ENCODE assay signal across 8 cellular contexts in the genomic region with DNA sequence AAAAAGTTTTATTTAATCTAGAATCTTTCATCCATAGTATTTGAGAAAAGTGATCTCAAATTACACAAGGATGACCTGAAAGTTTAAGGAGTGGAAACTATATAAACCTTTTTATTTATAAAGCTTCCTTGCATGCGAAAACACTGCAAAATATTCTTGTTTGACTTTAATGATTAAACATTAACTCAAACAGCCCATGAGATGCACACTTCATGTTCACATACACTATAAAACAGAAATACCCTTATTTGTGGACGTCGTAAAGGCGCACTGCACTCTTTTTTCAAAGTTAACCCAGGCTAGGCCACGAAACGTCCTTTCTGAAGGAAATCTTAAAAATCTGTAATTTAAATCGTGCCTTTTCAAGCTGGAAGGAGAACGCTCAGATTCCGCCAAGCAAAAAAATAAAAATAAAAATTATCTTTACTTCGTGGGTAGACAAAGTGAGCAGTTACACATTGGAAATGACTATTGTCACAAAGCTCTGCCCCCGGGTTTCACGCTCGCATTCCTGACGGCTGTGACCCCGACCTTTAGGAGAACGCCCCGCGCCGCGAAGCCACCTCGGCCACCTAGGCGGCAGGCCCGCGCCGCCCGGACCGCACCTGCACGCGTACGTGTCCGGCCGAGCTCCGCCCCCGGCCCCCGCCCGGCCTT. TPM values are rescaled to one million over a fixed set of nuclear protein-coding genes. Genes with fewer than 3 reads are reported as not detected.
DNase-seq lines count a peak whose midpoint lies in the region; ATAC-seq and TF ChIP-seq lines count a peak whose summit lies in the region.

No MANE protein-coding gene starts in this region.

- peak overlapping the region; percentile 63 to 93 (median 82) for H3K4me2 ChIP-seq in BLaER1 treated with 17β-estradiol and CSF1 and Interleukin-3, amounts not matched to agents 10 nM and 100 nM
- peak overlapping the region; percentile 38 for H3K4me2 ChIP-seq in mesenchymal stem cell (ENCODE audit: low read length, poor library complexity, severe bottlenecking)

- H2BK5ac ChIP-seq in mesenchymal stem cell (ENCODE audit: low read depth, low read length, poor library complexity, severe bottlenecking) = peak overlapping the region; percentile 82

- H4K91ac ChIP-seq in mesenchymal stem cell (ENCODE audit: low read length) = peak overlapping the region; percentile 89

- H3K36me3 ChIP-seq in BLaER1 treated with 17β-estradiol and CSF1 and Interleukin-3, amounts not matched to agents 10 nM and 100 nM = peaks cover 33 to 44% (median 41%) of the 10 kb centered on the region in 11 experiments
- peaks cover 0 to 6% of the 10 kb centered on the region in 2 donors for H3K36me3 ChIP-seq in body of pancreas (replicated peaks in 1 of 2; ENCODE audit: insufficient read depth in 1 of 2, low read depth in 2 of 2)
- H3K36me3 ChIP-seq in mesenchymal stem cell (ENCODE audit: control insufficient read depth in 1 of 2, insufficient read depth in 2 of 2, low read depth in 1 of 2, low read length in 2 of 2) = peaks cover 15 to 17% of the 10 kb centered on the region in 2 experiments
- peaks cover 1% of the 10 kb centered on the region for H3K36me3 ChIP-seq in urinary bladder (ENCODE audit: insufficient read depth)

- 0 to 1% methylated on average over 10 to 36 of the region's 36 CpGs for WGBS in body of pancreas, 2 donors
- 4% methylated on average over 13 of the region's 36 CpGs for WGBS in mesenchymal stem cell
- WGBS in urinary bladder = under 1% methylated on average over 36 of the region's 36 CpGs

- no peak for TF ChIP-seq POLR2A in body of pancreas (IDR thresholded peaks at IDR 0.05)

- peak overlapping the region; percentile 95 for H2BK120ac ChIP-seq in mesenchymal stem cell (ENCODE audit: low read depth, low read length)

- H2BK12ac ChIP-seq in mesenchymal stem cell (ENCODE audit: low read length in 2 of 2) = peak overlapping the region in 1 of 2 experiments; percentile 25

- ATAC-seq in body of pancreas (no peak), HG03175 (IDR thresholded peaks at IDR 0.05; ENCODE audit: unreplicated experiment) (no peak), left lobe of liver (no peak)

- peak overlapping the region; percentile 97 to 98 for H3K4ac ChIP-seq in mesenchymal stem cell (ENCODE audit: low read depth in 1 of 2, low read length in 2 of 2)

- H2AK5ac ChIP-seq in mesenchymal stem cell (ENCODE audit: low read length, severe bottlenecking) = peak overlapping the region; percentile 48

- intact Hi-C loops in body of pancreas (cut with DNase I) = no loop called here

- H3K9me3 ChIP-seq in BLaER1 treated with 17β-estradiol and CSF1 and Interleukin-3, amounts not matched to agents 10 nM and 100 nM (replicated peaks in 1 of 11) = no peaks in the 10 kb centered on the region
- H3K9me3 ChIP-seq in body of pancreas = no peaks in the 10 kb centered on the region
- no peaks in the 10 kb centered on the region for H3K9me3 ChIP-seq in mesenchymal stem cell (ENCODE audit: control insufficient read depth, low read length)

- peak overlapping the region; percentile 91 to 99 (median 96) for H3K4me3 ChIP-seq in BLaER1 treated with 17β-estradiol and CSF1 and Interleukin-3, amounts not matched to agents 10 nM and 100 nM
- H3K4me3 ChIP-seq in body of pancreas (peak overlapping the region; percentile 56 to 61), mesenchymal stem cell (ENCODE audit: insufficient read depth in 1 of 2, low read depth in 1 of 2, low read length in 2 of 2) (peak overlapping the region; percentile 78 to 98), urinary bladder (ENCODE audit: low read depth, low read length) (peak overlapping the region; percentile 100)

- peak; percentile 4 for DNase-seq in LHCN-M2 (ENCODE audit: low read depth)
- no peak for DNase-seq in body of pancreas
- DNase-seq in mesenchymal stem cell = peak; percentile 26
- no peak for DNase-seq in left lobe of liver (ENCODE audit: low spot score)
- DNase-seq in MV-4-11 (lab: John Stamatoyannopoulos, UW) = no peak

- H3K4me1 ChIP-seq in BLaER1 treated with 17β-estradiol and CSF1 and Interleukin-3, amounts not matched to agents 10 nM and 100 nM = peaks cover 11 to 25% (median 19%) of the 10 kb centered on the region in 10 experiments; a peak in 18 of 20 replicates
- H3K4me1 ChIP-seq in body of pancreas = peaks cover 26% of the 10 kb centered on the region
- H3K4me1 ChIP-seq in mesenchymal stem cell (ENCODE audit: control insufficient read depth, insufficient read depth, low read depth, low read length) = peaks cover 3% of the 10 kb centered on the region
- H3K4me1 ChIP-seq in urinary bladder (ENCODE audit: insufficient read depth) = no peaks in the 10 kb centered on the region

- peak overlapping the region in 1 of 2 experiments; percentile 99 for H3K14ac ChIP-seq in mesenchymal stem cell (ENCODE audit: low read length in 2 of 2)

- no peaks in the 10 kb centered on the region for H3K27me3 ChIP-seq in BLaER1 treated with 17β-estradiol and CSF1 and Interleukin-3, amounts not matched to agents 10 nM and 100 nM
- no peaks in the 10 kb centered on the region for H3K27me3 ChIP-seq in body of pancreas
- H3K27me3 ChIP-seq in mesenchymal stem cell (ENCODE audit: control insufficient read depth in 1 of 2, insufficient read depth in 1 of 2, low read length in 2 of 2) = no peaks in the 10 kb centered on the region

- peak overlapping the region; percentile 96 to 100 for H3K18ac ChIP-seq in mesenchymal stem cell (ENCODE audit: low read depth in 1 of 2, low read length in 2 of 2)

- H3K9ac ChIP-seq in BLaER1 treated with 17β-estradiol and CSF1 and Interleukin-3, amounts not matched to agents 10 nM and 100 nM = peak overlapping the region; percentile 95 to 99 (median 97)
- H3K9ac ChIP-seq in mesenchymal stem cell (ENCODE audit: low read length) = peak overlapping the region; percentile 89

- no peak overlapping the region for H3K23ac ChIP-seq in mesenchymal stem cell (ENCODE audit: low read length in 2 of 2)

- no peak overlapping the region for H2BK15ac ChIP-seq in mesenchymal stem cell (ENCODE audit: low read depth, poor library complexity, severe bottlenecking)

- H4K8ac ChIP-seq in mesenchymal stem cell (ENCODE audit: low read length) = peak overlapping the region; percentile 99

- no peak for TF ChIP-seq CTCF in body of pancreas (IDR thresholded peaks at IDR 0.05)

- peaks cover 47 to 56% (median 54%) of the 10 kb centered on the region in 11 experiments for H4K20me1 ChIP-seq in BLaER1 treated with 17β-estradiol and CSF1 and Interleukin-3, amounts not matched to agents 10 nM and 100 nM

- H3K79me1 ChIP-seq in mesenchymal stem cell (replicated peaks; ENCODE audit: low read length, poor library complexity, severe bottlenecking) = no peaks in the 10 kb centered on the region

- H2AFZ ChIP-seq in mesenchymal stem cell (ENCODE audit: low read depth, low read length) = peak overlapping the region; percentile 71

- peak overlapping the region; percentile 91 to 98 (median 96) for H3K27ac ChIP-seq in BLaER1 treated with 17β-estradiol and CSF1 and Interleukin-3, amounts not matched to agents 10 nM and 100 nM
- H3K27ac ChIP-seq in body of pancreas (peak overlapping the region; percentile 92 to 99 (median 98)), mesenchymal stem cell (ENCODE audit: low read length, poor library complexity, severe bottlenecking) (peak overlapping the region; percentile 79), urinary bladder (ENCODE audit: low read depth) (peak overlapping the region; percentile 100)

RNA-seq across cellular contexts. Expression of a gene that starts 0.7 kb away (rescaled TPM):
- total RNA-seq in LHCN-M2 (2014; rRNA removed) (108 and 124 TPM in 2 replicates), body of pancreas (10 to 100 TPM; 39.7 to 56.7 TPM), urinary bladder (71.9 TPM), left lobe of liver (39.5 TPM)
- polyA plus RNA-seq in LHCN-M2 (2012) = 48.7 TPM
- polyA plus RNA-seq in mesenchymal stem cell (2013, experiment 1 of 2) = 108 TPM
- 105 TPM for polyA plus RNA-seq in mesenchymal stem cell (2013, experiment 2 of 2)
- 120 TPM for polyA plus RNA-seq in urinary bladder

RNA-seq across cellular contexts. Expression of a gene that starts 12.6 kb away (rescaled TPM):
- total RNA-seq in LHCN-M2 (2014; rRNA removed) = 134 and 140 TPM in 2 replicates
- polyA plus RNA-seq in LHCN-M2 (2012) = 89.3 TPM
- 10 to 100 TPM; 22.4 to 35.0 TPM for total RNA-seq in body of pancreas
- 58.0 TPM for polyA plus RNA-seq in mesenchymal stem cell (2013, experiment 1 of 2)
- 59.1 TPM for polyA plus RNA-seq in mesenchymal stem cell (2013, experiment 2 of 2)
- 40.4 TPM for total RNA-seq in urinary bladder
- 27.1 TPM for polyA plus RNA-seq in urinary bladder
- 10.7 TPM for total RNA-seq in left lobe of liver

Comparison
In these comparisons a context has a peak if more than half of its experiments do, and no peak if none do; other contexts are left out.
1. DNase-seq: peak in LHCN-M2 (single experiment) and mesenchymal stem cell (single experiment); none in body of pancreas (0 of 4), left lobe of liver (single experiment) and MV-4-11 (single experiment).
2. Peak in every context shown above with its lines, with median percentiles within 50 percentile points of each other: H3K27ac ChIP-seq and H3K4me3 ChIP-seq.